In genomic region chr10:112735041-112735690, GRCh38 we compare ENCODE assay signal across 34 cellular contexts.
"Had no signal": no experiment of that assay in that cellular context is flagged by ENCODE, and none has a peak within 500 bp of the region (broad histone marks: within the 10 kb centered on the region; RNA-seq: fewer than 3 reads in every experiment).

No MANE protein-coding gene starts in this region.

- H3K36me3 ChIP-seq: adrenal gland, cardiac muscle cell, pancreas, uterus had no signal

- H3K79me2 ChIP-seq: hepatocyte had no signal

- H3K4me2 ChIP-seq: hepatocyte, smooth muscle cell had no signal

- H3K4me1 Mint-ChIP-seq: stimulated activated memory B cell treated with anti-CD40 and anti-IgM and Interleukin-4, amounts not matched to agents 10 μg/mL and 1 μg/mL and 100 μg/mL, for 72 hours; stimulated activated naive CD8-positive, alpha-beta T cell treated with anti-CD3 and anti-CD28 coated beads, Interleukin-15, amount 100 ng/mL, for 72 hours had no signal

- H3K36me3 Mint-ChIP-seq: brain, type B pancreatic cell had no signal

- H3K9me3 ChIP-seq: adrenal gland, pancreas, psoas muscle, uterus had no signal

- H3K27me3 ChIP-seq: adrenal gland, cardiac muscle cell, dorsolateral prefrontal cortex, hepatocyte, pancreas, uterus had no signal

- DNase-seq: activated CD4-positive, alpha-beta T cell treated with anti-CD3 and anti-CD28 coated beads for 48 hours; activated CD4-positive, alpha-beta T cell treated with anti-CD3 and anti-CD28 coated beads, Interleukin-2, amount 50 U/mL, for 48 hours; activated CD4-positive, CD25-positive, alpha-beta regulatory T cell; activated CD8-positive, alpha-beta memory T cell treated with anti-CD3 and anti-CD28 coated beads for 24 hours; activated effector memory CD4-positive, alpha-beta T cell treated with Interleukin-2 at 50 U/mL for 16 hours; activated naive CD4-positive, alpha-beta T cell treated with Interleukin-2 at 50 U/mL for 16 hours; adrenal gland; aorta; dorsolateral prefrontal cortex; effector memory CD4-positive, alpha-beta T cell; erythroblast; foreskin melanocyte; glutamatergic neuron; kidney; left colon; midbrain; naive thymus-derived CD4-positive, alpha-beta T cell; pancreas; psoas muscle; stimulated activated CD4-positive, alpha-beta T cell treated with anti-CD3 and anti-CD28 coated beads, Interleukin-1b, Interleukin-23, amount 100 ng/mL, for 48 hours; stimulated activated CD4-positive, alpha-beta T cell treated with anti-CD3 and anti-CD28 coated beads, Interleukin-4, amount 100 ng/mL, for 4 hours; stimulated activated CD8-positive, alpha-beta memory T cell treated with anti-CD3 and anti-CD28 coated beads, Interleukin-4, amount 100 ng/mL, for 48 hours; stimulated activated naive CD8-positive, alpha-beta T cell treated with anti-CD3 and anti-CD28 coated beads, Interleukin-15, amount 100 ng/mL, for 72 hours; substantia nigra; uterus had no signal

- H3K9me3 Mint-ChIP-seq: brain; stimulated activated naive CD8-positive, alpha-beta T cell treated with anti-CD3 and anti-CD28 coated beads, Interleukin-15, amount 100 ng/mL, for 72 hours; T-helper 2 cell treated with Interferon-gamma antibody and Interleukin-4, amounts not matched to agents 5 μg/mL and 100 μg/mL, for 36 hours; type B pancreatic cell had no signal

- H3K27ac Mint-ChIP-seq: activated naive CD8-positive, alpha-beta T cell; naive thymus-derived CD4-positive, alpha-beta T cell; stimulated activated memory B cell treated with anti-CD40 and anti-IgM and Interleukin-4, amounts not matched to agents 10 μg/mL and 1 μg/mL and 100 μg/mL, for 72 hours; T-helper 2 cell treated with Interferon-gamma antibody and Interleukin-4, amounts not matched to agents 5 μg/mL and 100 μg/mL, for 36 hours; type B pancreatic cell had no signal

- H3K4me1 ChIP-seq: uterus had no signal

- ATAC-seq: left colon; naive thymus-derived CD4-positive, alpha-beta T cell; pancreas; psoas muscle; stimulated activated memory B cell treated with anti-CD40 and anti-IgM and Interleukin-4, amounts not matched to agents 10 μg/mL and 1 μg/mL and 100 μg/mL, for 72 hours; stimulated activated naive CD8-positive, alpha-beta T cell treated with anti-CD3 and anti-CD28 coated beads, Interleukin-15, amount 100 ng/mL, for 72 hours had no signal

- H3K4me3 Mint-ChIP-seq: activated naive CD8-positive, alpha-beta T cell; naive thymus-derived CD4-positive, alpha-beta T cell; stimulated activated memory B cell treated with anti-CD40 and anti-IgM and Interleukin-4, amounts not matched to agents 10 μg/mL and 1 μg/mL and 100 μg/mL, for 72 hours; stimulated activated naive CD8-positive, alpha-beta T cell treated with anti-CD3 and anti-CD28 coated beads, Interleukin-15, amount 100 ng/mL, for 72 hours; T-helper 2 cell treated with Interferon-gamma antibody and Interleukin-4, amounts not matched to agents 5 μg/mL and 100 μg/mL, for 36 hours; type B pancreatic cell had no signal

- H2AFZ ChIP-seq: hepatocyte had no signal

- H3K4me3 ChIP-seq: adrenal gland, cardiac muscle cell, coronary artery, dorsolateral prefrontal cortex, hepatocyte, pancreas, psoas muscle, smooth muscle cell, uterus had no signal

- H3K27me3 Mint-ChIP-seq: activated naive CD8-positive, alpha-beta T cell; brain; naive thymus-derived CD4-positive, alpha-beta T cell; stimulated activated memory B cell treated with anti-CD40 and anti-IgM and Interleukin-4, amounts not matched to agents 10 μg/mL and 1 μg/mL and 100 μg/mL, for 72 hours; stimulated activated naive CD8-positive, alpha-beta T cell treated with anti-CD3 and anti-CD28 coated beads, Interleukin-15, amount 100 ng/mL, for 72 hours; type B pancreatic cell had no signal

- H3K27ac ChIP-seq: adrenal gland, cardiac muscle cell, coronary artery, hepatocyte, pancreas, psoas muscle, uterus had no signal
